8 cellular contexts compared by ENCODE assay signal in the genomic region with DNA sequence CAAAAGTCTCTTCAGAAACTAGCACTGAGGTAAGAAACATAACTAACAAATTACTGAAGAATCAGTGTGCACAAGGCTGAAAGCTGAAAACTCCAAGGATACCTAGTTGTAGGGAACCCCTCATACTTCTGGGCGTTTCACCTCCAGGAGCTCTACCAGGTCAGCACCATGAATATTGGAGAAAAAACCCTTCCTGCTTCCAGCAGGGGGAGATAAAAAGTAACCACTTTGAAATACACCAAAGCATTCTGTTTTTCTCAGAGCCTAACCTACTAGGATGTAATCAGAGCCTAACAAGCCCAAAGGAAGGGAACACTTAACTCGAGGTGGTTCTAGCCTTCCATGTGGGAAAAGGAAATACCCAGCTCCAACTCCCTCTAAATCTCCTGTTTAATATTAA.
DNase-seq lines count a peak whose midpoint lies in the region; ATAC-seq and TF ChIP-seq lines count a peak whose summit lies in the region.

No MANE protein-coding gene starts in this region.

- DNase-seq in cardiac muscle cell (ENCODE audit: low read depth in 1 of 2, low spot score in 1 of 2) = peak; percentile 22 to 38
- no peak for DNase-seq in left cardiac atrium
- peak; percentile 22 for DNase-seq in NT2/D1 (ENCODE audit: low read depth, low spot score)
- peak; percentile 44 for DNase-seq in fibroblast of villous mesenchyme (ENCODE audit: low read depth)
- no peak for DNase-seq in upper lobe of right lung
- DNase-seq in uterus = no peak
- DNase-seq in activated CD4-positive, CD25-positive, alpha-beta regulatory T cell treated with anti-CD3 and anti-CD28 coated beads, Interleukin-2, amount 50 U/mL, for 72 hours = no peak

- H3K4me1 ChIP-seq in cardiac muscle cell (ENCODE audit: low read depth) (no peaks in the 10 kb centered on the region), NT2/D1 (ENCODE audit: insufficient read depth, insufficient read length) (no peaks in the 10 kb centered on the region), upper lobe of right lung (no peaks in the 10 kb centered on the region), uterus (no peaks in the 10 kb centered on the region)

- H3K27me3 ChIP-seq in cardiac muscle cell (no peaks in the 10 kb centered on the region), NT2/D1 (ENCODE audit: insufficient read depth, insufficient read length) (no peaks in the 10 kb centered on the region), upper lobe of right lung (no peaks in the 10 kb centered on the region), uterus (no peaks in the 10 kb centered on the region)

- H3K36me3 ChIP-seq in cardiac muscle cell = no peaks in the 10 kb centered on the region
- no peaks in the 10 kb centered on the region for H3K36me3 ChIP-seq in NT2/D1 (ENCODE audit: insufficient read depth, insufficient read length, low read length)
- no peaks in the 10 kb centered on the region for H3K36me3 ChIP-seq in upper lobe of right lung
- H3K36me3 ChIP-seq in uterus = no peaks in the 10 kb centered on the region

- no peak overlapping the region for H3K9ac ChIP-seq in NT2/D1 (ENCODE audit: insufficient read length, low read depth)

- H3K27ac ChIP-seq in cardiac muscle cell = no peak overlapping the region
- H3K27ac ChIP-seq in upper lobe of right lung = no peak overlapping the region
- H3K27ac ChIP-seq in uterus = no peak overlapping the region

- H3K9me3 ChIP-seq in cardiac muscle cell (ENCODE audit: low read depth) = no peaks in the 10 kb centered on the region
- no peaks in the 10 kb centered on the region for H3K9me3 ChIP-seq in NT2/D1 (ENCODE audit: insufficient read depth, low read length)
- H3K9me3 ChIP-seq in upper lobe of right lung = no peaks in the 10 kb centered on the region
- no peaks in the 10 kb centered on the region for H3K9me3 ChIP-seq in uterus

- peak; percentile 57 for TF ChIP-seq CTCF in cardiac muscle cell (IDR thresholded peaks at IDR 0.05; ENCODE audit: low read depth, low read length)
- TF ChIP-seq CTCF in fibroblast of villous mesenchyme (IDR thresholded peaks at IDR 0.05; ENCODE audit: insufficient read depth, low read depth, low read length) = peak; percentile 62
- peak; percentile 28 for TF ChIP-seq CTCF in upper lobe of right lung (IDR thresholded peaks at IDR 0.05)
- TF ChIP-seq CTCF in uterus (IDR thresholded peaks at IDR 0.05) = no peak

- intact Hi-C loops in left cardiac atrium (cut with DNase I) = no loop called here
- intact Hi-C loops in upper lobe of right lung (cut with DNase I) = no loop called here
- intact Hi-C loops in uterus (cut with DNase I; ENCODE audit: low total_unique reads) = no loop called here

- H3K4me3 ChIP-seq in cardiac muscle cell (no peak overlapping the region), NT2/D1 (ENCODE audit: insufficient read length, low read depth) (no peak overlapping the region), fibroblast of villous mesenchyme (ENCODE audit: low read depth, low read length) (no peak overlapping the region), upper lobe of right lung (no peak overlapping the region), uterus (no peak overlapping the region)

- ATAC-seq in left cardiac atrium (no peak), upper lobe of right lung (peak; percentile 61), GM18909 (IDR thresholded peaks at IDR 0.05; ENCODE audit: poor library complexity, unreplicated experiment) (no peak)

- TF ChIP-seq POLR2A in uterus (IDR thresholded peaks at IDR 0.05) = no peak

Comparison
In these comparisons a context has a peak if more than half of its experiments do, and no peak if none do; other contexts are left out.
1. DNase-seq: peak in cardiac muscle cell (2 of 2), NT2/D1 (single experiment) and fibroblast of villous mesenchyme (single experiment); none in left cardiac atrium (single experiment), upper lobe of right lung (single experiment), uterus (0 of 2) and activated CD4-positive, CD25-positive, alpha-beta regulatory T cell treated with anti-CD3 and anti-CD28 coated beads, Interleukin-2, amount 50 U/mL, for 72 hours (single experiment).
2. CTCF ChIP-seq: peak in cardiac muscle cell (single experiment), fibroblast of villous mesenchyme (single experiment) and upper lobe of right lung (single experiment); none in uterus (0 of 4).